ENCODE assay signal across 8 cellular contexts in genomic region chr2:178112202-178113152, GRCh38. TPM values are rescaled to one million over a fixed set of nuclear protein-coding genes. Genes with fewer than 3 reads are reported as not detected.
DNase-seq lines count a peak whose midpoint lies in the region; ATAC-seq and TF ChIP-seq lines count a peak whose summit lies in the region.

Gene RBM45, plus strand, starts transcription at chr2:178112437. Its CDS starts 110 bp downstream, at chr2:178112547.

- WGBS in HUES64 = 1% methylated on average over 60 of the region's 60 CpGs

- peak within 1 kb of the TSS; percentile 91 for H3K4me3 ChIP-seq in HUES64 (ENCODE audit: low read length)
- peak within 1 kb of the TSS; percentile 98 for H3K4me3 ChIP-seq in OCI-LY3 (ENCODE audit: low read length)
- H3K4me3 ChIP-seq in epithelial cell of esophagus (ENCODE audit: low read length) = peak within 1 kb of the TSS; percentile 93
- peak within 1 kb of the TSS; percentile 44 for H3K4me3 ChIP-seq in mucosa of descending colon

- H4K20me1 ChIP-seq in OCI-LY3 (ENCODE audit: insufficient read depth, low read length) = no peaks in the 10 kb centered on the region

- H3K4me1 ChIP-seq in HUES64 (ENCODE audit: insufficient read depth, low read length) = peaks cover 6% of the 10 kb centered on the region; the same call in 1 of the 2 replicates
- H3K4me1 ChIP-seq in OCI-LY3 (ENCODE audit: low read length) = peaks cover 8% of the 10 kb centered on the region; the same call in 1 of the 2 replicates
- H3K4me1 ChIP-seq in mucosa of descending colon (ENCODE audit: low read depth) = peaks cover 10% of the 10 kb centered on the region

- no peaks in the 10 kb centered on the region for H3K27me3 ChIP-seq in HUES64 (ENCODE audit: insufficient read depth, low read length)
- H3K27me3 ChIP-seq in OCI-LY3 (ENCODE audit: low read depth, low read length) = no peaks in the 10 kb centered on the region

- H3K4me2 ChIP-seq in OCI-LY3 (ENCODE audit: low read length) = peak within 1 kb of the TSS; percentile 85

- peak; percentile 91 for ATAC-seq in GM21447 (IDR thresholded peaks at IDR 0.05; ENCODE audit: unreplicated experiment)
- peak; percentile 100 for ATAC-seq in mucosa of descending colon

- intact Hi-C loops in mucosa of descending colon (cut with DNase I, micrococcal nuclease) = no loop called here

- H2AFZ ChIP-seq in OCI-LY3 (ENCODE audit: low read depth, low read length) = peak within 1 kb of the TSS; percentile 90

- H3K79me2 ChIP-seq in OCI-LY3 (ENCODE audit: low read length) = peaks cover 13% of the 10 kb centered on the region

- TF ChIP-seq CTCF in OCI-LY3 (IDR thresholded peaks at IDR 0.05; ENCODE audit: low read depth, low read length) (peak; percentile 86), epithelial cell of esophagus (IDR thresholded peaks at IDR 0.05; ENCODE audit: insufficient read depth, low read depth, low read length, missing control alignments) (peak; percentile 86), mucosa of descending colon (IDR thresholded peaks at IDR 0.05) (peak; percentile 96)

- peak; percentile 66 for DNase-seq in DMS114 treated with DMSO at 0.1 percent for 48 hours (lab: John Stamatoyannopoulos, UW; ENCODE audit: unreplicated experiment)
- peak; percentile 96 for DNase-seq in activated CD8-positive, alpha-beta memory T cell treated with anti-CD3 and anti-CD28 coated beads, Interleukin-2, amount 50 U/mL, for 48 hours
- peak; percentile 97 for DNase-seq in epithelial cell of esophagus (ENCODE audit: low read depth)
- DNase-seq in mucosa of descending colon = peak; percentile 94 to 95 (median 94)
- DNase-seq in stimulated activated CD8-positive, alpha-beta memory T cell treated with anti-CD3 and anti-CD28 coated beads, Interleukin-4, amount 100 ng/mL, for 24 hours (ENCODE audit: low read depth) = peak; percentile 86

- peak within 1 kb of the TSS; percentile 36; the same call in 1 of the 2 replicates for H3K27ac ChIP-seq in HUES64 (ENCODE audit: low read depth, low read length)
- H3K27ac ChIP-seq in OCI-LY3 (ENCODE audit: low read length) = peak within 1 kb of the TSS; percentile 37; the same call in 1 of the 2 replicates

- H3K36me3 ChIP-seq in HUES64 (ENCODE audit: insufficient read depth, low read length) (no peaks in the 10 kb centered on the region), OCI-LY3 (replicated peaks; ENCODE audit: low read depth, low read length) (no peaks in the 10 kb centered on the region), mucosa of descending colon (ENCODE audit: low read depth) (no peaks in the 10 kb centered on the region)

- peak within 1 kb of the TSS; percentile 65 for H3K9ac ChIP-seq in HUES64 (ENCODE audit: low read depth, low read length)
- peak within 1 kb of the TSS; percentile 80 for H3K9ac ChIP-seq in OCI-LY3 (ENCODE audit: low read length)

- H3K9me3 ChIP-seq in HUES64 (ENCODE audit: insufficient read depth, low read depth, low read length) (no peaks in the 10 kb centered on the region), OCI-LY3 (ENCODE audit: insufficient read depth, low read length) (no peaks in the 10 kb centered on the region), mucosa of descending colon (no peaks in the 10 kb centered on the region)

RNA-seq across cellular contexts. Expression of gene RBM45, which starts in this region (rescaled TPM):
- polyA plus RNA-seq in HUES64 (2013, experiment 1 of 2) = 11.1 TPM
- polyA plus RNA-seq in HUES64 (2013, experiment 2 of 2) = 9.3 TPM
- 10 to 100 TPM; 13.4 to 18.3 (median 14.5) TPM for total RNA-seq in mucosa of descending colon

Comparison
In these comparisons a context has a peak if more than half of its experiments do, and no peak if none do; other contexts are left out.
1. Peak in every context shown above with its lines: DNase-seq, ATAC-seq, H3K4me3 ChIP-seq and H3K27ac ChIP-seq.
2. H3K4me3 ChIP-seq: peak in every context shown above with its lines; median percentile 98 in OCI-LY3; 93 in epithelial cell of esophagus; 91 in HUES64; 44 in mucosa of descending colon.